1 cellular context compared by ENCODE assay signal in genomic region chr16:11604783-11605563, GRCh38.
A peak's percentile ranks its signal among the peaks of the same experiment; 100 is the strongest.
TF ChIP-seq lines count a peak whose summit lies in the region.

No MANE protein-coding gene starts in this region.

TF ChIP-seq in IMR-90, 13 proteins besides CTCF, POLR2A, EP300 and RAD21 (continued from another document):
- peak; percentile 37 for TF ChIP-seq MAFK (IDR thresholded peaks at IDR 0.05; ENCODE audit: low read depth, low read length)
